15 cellular contexts compared by ENCODE assay signal in the genomic region with DNA sequence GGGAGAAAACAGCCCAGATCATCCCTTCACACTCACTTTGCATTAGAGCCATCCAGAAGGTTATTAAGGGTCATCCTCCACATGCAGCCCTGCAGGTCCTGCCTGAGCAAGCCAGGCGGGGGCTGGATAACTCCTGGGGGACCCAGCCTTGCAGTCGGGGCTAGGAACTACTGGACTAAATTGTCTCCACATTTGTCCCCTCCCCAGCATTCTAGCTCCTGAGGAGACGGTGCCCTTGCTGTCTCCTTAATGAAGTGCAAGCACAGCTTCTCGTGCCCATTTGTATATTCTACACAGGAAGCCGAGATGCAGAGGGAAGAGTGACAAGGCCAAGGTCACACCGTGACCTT.
"Had no signal": no experiment of that assay in that cellular context is flagged by ENCODE, and none has a peak within 500 bp of the region (broad histone marks: within the 10 kb centered on the region; RNA-seq: fewer than 3 reads in every experiment).

No MANE protein-coding gene starts in this region.

- H3K4me3 Mint-ChIP-seq: activated naive CD8-positive, alpha-beta T cell treated with anti-CD3 and anti-CD28 coated beads for 36 hours; effector memory CD8-positive, alpha-beta T cell; T-helper 2 cell treated with Interferon-gamma antibody and Interleukin-4, amounts not matched to agents 5 μg/mL and 100 μg/mL, for 36 hours had no signal

- H3K27ac Mint-ChIP-seq: activated naive CD8-positive, alpha-beta T cell treated with anti-CD3 and anti-CD28 coated beads for 36 hours; effector memory CD8-positive, alpha-beta T cell; progenitor cell of endocrine pancreas; T-helper 2 cell treated with Interferon-gamma antibody and Interleukin-4, amounts not matched to agents 5 μg/mL and 100 μg/mL, for 36 hours had no signal

- H3K4me1 Mint-ChIP-seq: activated naive CD8-positive, alpha-beta T cell treated with anti-CD3 and anti-CD28 coated beads for 36 hours had no signal

- H3K36me3 Mint-ChIP-seq: activated naive CD8-positive, alpha-beta T cell treated with anti-CD3 and anti-CD28 coated beads for 36 hours had no signal

- H3K27me3 Mint-ChIP-seq: activated naive CD8-positive, alpha-beta T cell treated with anti-CD3 and anti-CD28 coated beads for 36 hours; effector memory CD8-positive, alpha-beta T cell had no signal

- DNase-seq: activated CD4-positive, alpha-beta T cell treated with anti-CD3 and anti-CD28 coated beads for 4 hours; activated CD4-positive, alpha-beta T cell treated with anti-CD3 and anti-CD28 coated beads, Interleukin-2, amount 50 U/mL, for 48 hours; activated CD8-positive, alpha-beta memory T cell treated with anti-CD3 and anti-CD28 coated beads for 24 hours; activated effector memory CD4-positive, alpha-beta T cell treated with Interleukin-2 at 50 U/mL for 16 hours; activated naive CD4-positive, alpha-beta T cell treated with Interleukin-2 at 50 U/mL for 16 hours; activated naive CD8-positive, alpha-beta T cell treated with anti-CD3 and anti-CD28 coated beads for 36 hours; cortex of kidney; effector memory CD8-positive, alpha-beta T cell; erythroblast; gastrocnemius medialis; glutamatergic neuron; stimulated activated naive CD4-positive, alpha-beta T cell; T-helper 1 cell had no signal
